1 cellular context compared by ENCODE assay signal in the genomic region with DNA sequence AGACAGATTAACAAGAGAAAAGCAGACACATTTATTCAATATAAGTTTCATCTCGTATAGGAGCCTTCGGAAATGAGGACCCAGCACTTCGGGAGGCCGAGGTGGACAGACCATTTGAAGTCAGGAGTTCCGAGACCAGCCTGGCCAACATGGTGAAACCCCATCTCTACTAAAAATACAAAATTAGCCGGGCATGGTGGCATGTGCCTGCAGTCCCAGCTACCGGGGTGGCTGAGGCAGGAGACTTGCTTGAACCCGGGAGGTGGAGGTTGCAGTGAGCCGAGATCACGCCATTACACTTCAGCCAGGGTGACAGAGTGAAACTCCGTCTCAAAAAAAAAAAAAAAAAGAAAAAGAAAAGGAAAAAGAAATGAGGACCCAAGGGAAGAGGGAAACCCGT. TPM values are rescaled to one million over a fixed set of nuclear protein-coding genes. Genes with fewer than 3 reads are reported as not detected.
"Had no signal": no experiment of that assay in that cellular context is flagged by ENCODE, and none has a peak within 500 bp of the region (broad histone marks: within the 10 kb centered on the region; RNA-seq: fewer than 3 reads in every experiment).

No MANE protein-coding gene starts in this region.

RNA-seq across cellular contexts. Expression of a gene that starts 12.7 kb away (rescaled TPM):
- total RNA-seq: HepG2 had no signal
- polyA plus RNA-seq: HepG2 had no signal
